In the genomic region with DNA sequence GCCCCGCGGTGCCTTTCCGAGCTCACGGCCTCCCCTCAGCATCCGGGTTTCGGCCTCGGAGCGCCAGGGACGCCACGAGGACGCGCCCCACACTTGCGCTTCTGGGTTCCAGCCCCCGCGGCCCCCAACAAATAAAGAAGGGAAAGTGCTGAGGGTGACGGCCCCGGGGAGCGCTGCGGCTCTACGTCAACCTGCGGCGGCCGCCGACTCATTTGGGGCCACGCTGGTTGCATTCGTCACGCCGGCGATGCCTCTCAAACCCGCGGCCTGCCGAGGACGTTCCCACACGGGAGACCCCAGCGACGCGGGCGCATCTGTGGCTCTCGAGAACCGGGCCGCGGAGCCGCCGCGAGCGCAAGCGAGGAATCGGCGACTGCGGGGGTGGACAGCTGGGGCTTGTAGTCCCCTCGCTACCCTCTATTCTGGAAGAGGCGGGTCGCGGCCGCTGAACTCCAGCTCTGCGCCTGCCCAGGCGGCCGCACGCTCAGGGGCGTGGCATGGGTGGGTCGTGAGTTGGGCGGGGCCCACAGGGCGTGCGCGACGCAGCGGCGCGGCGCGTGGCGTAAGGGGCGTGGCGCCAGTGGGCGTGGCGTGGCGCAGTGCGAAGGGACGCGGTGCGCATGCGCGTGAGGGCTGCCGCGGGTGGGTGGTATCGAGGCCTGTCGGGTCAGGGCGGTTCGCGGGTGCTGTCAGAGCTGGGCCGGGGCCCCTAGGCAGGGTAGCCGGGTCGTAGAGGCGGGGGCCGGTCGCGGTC, we compare ENCODE assay signal across 1 cellular context.
TF ChIP-seq lines count a peak whose summit lies in the region.

AMZ2 (plus strand) TSS at position 599 of the 754 bp plus-strand sequence. CDS start 2,145 bp downstream, outside the sequence.

TF ChIP-seq in HepG2, 621 proteins besides CTCF, POLR2A, EP300 and RAD21 (continued from another document and continues in another):
- TF ChIP-seq, protein P1, sequence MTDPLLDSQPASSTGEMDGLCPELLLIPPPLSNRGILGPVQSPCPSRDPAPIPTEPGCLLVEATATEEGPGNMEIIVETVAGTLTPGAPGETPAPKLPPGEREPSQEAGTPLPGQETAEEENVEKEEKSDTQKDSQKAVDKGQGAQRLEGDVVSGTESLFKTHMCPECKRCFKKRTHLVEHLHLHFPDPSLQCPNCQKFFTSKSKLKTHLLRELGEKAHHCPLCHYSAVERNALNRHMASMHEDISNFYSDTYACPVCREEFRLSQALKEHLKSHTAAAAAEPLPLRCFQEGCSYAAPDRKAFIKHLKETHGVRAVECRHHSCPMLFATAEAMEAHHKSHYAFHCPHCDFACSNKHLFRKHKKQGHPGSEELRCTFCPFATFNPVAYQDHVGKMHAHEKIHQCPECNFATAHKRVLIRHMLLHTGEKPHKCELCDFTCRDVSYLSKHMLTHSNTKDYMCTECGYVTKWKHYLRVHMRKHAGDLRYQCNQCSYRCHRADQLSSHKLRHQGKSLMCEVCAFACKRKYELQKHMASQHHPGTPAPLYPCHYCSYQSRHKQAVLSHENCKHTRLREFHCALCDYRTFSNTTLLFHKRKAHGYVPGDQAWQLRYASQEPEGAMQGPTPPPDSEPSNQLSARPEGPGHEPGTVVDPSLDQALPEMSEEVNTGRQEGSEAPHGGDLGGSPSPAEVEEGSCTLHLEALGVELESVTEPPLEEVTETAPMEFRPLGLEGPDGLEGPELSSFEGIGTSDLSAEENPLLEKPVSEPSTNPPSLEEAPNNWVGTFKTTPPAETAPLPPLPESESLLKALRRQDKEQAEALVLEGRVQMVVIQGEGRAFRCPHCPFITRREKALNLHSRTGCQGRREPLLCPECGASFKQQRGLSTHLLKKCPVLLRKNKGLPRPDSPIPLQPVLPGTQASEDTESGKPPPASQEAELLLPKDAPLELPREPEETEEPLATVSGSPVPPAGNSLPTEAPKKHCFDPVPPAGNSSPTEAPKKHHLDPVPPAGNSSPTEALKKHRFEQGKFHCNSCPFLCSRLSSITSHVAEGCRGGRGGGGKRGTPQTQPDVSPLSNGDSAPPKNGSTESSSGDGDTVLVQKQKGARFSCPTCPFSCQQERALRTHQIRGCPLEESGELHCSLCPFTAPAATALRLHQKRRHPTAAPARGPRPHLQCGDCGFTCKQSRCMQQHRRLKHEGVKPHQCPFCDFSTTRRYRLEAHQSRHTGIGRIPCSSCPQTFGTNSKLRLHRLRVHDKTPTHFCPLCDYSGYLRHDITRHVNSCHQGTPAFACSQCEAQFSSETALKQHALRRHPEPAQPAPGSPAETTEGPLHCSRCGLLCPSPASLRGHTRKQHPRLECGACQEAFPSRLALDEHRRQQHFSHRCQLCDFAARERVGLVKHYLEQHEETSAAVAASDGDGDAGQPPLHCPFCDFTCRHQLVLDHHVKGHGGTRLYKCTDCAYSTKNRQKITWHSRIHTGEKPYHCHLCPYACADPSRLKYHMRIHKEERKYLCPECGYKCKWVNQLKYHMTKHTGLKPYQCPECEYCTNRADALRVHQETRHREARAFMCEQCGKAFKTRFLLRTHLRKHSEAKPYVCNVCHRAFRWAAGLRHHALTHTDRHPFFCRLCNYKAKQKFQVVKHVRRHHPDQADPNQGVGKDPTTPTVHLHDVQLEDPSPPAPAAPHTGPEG (CRISPR knock-in tag; IDR thresholded peaks at IDR 0.05) = peak; percentile 89
- no peak for TF ChIP-seq ZFP36 (IDR thresholded peaks at IDR 0.05; ENCODE audit: borderline replicate concordance, low read depth, low read length, partially characterized antibody)
- TF ChIP-seq, protein P2, sequence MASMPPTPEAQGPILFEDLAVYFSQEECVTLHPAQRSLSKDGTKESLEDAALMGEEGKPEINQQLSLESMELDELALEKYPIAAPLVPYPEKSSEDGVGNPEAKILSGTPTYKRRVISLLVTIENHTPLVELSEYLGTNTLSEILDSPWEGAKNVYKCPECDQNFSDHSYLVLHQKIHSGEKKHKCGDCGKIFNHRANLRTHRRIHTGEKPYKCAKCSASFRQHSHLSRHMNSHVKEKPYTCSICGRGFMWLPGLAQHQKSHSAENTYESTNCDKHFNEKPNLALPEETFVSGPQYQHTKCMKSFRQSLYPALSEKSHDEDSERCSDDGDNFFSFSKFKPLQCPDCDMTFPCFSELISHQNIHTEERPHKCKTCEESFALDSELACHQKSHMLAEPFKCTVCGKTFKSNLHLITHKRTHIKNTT (CRISPR knock-in tag; IDR thresholded peaks at IDR 0.05) = no peak
- TF ChIP-seq MIER3 (CRISPR knock-in tag; IDR thresholded peaks at IDR 0.05; ENCODE audit: borderline replicate concordance) = peak; percentile 24
- no peak for TF ChIP-seq HOXD1 (CRISPR knock-in tag; IDR thresholded peaks at IDR 0.05)
- no peak for TF ChIP-seq SNRNP70 (IDR thresholded peaks at IDR 0.05; ENCODE audit: low read depth, low read length)
- peak; percentile 56 for TF ChIP-seq ZNF12 (CRISPR knock-in tag; IDR thresholded peaks at IDR 0.05)
- TF ChIP-seq, protein P3, sequence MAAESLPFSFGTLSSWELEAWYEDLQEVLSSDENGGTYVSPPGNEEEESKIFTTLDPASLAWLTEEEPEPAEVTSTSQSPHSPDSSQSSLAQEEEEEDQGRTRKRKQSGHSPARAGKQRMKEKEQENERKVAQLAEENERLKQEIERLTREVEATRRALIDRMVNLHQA (CRISPR knock-in tag; IDR thresholded peaks at IDR 0.05) = no peak
- TF ChIP-seq ZNF225 (CRISPR knock-in tag; IDR thresholded peaks at IDR 0.05) = peak; percentile 91
- TF ChIP-seq NFIB (CRISPR knock-in tag; IDR thresholded peaks at IDR 0.05; ENCODE audit: borderline replicate concordance) = no peak
- peak; percentile 92 for TF ChIP-seq ZBTB42 (CRISPR knock-in tag; IDR thresholded peaks at IDR 0.05)
- TF ChIP-seq, protein P4, sequence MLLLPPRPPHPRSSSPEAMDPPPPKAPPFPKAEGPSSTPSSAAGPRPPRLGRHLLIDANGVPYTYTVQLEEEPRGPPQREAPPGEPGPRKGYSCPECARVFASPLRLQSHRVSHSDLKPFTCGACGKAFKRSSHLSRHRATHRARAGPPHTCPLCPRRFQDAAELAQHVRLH (CRISPR knock-in tag; IDR thresholded peaks at IDR 0.05; ENCODE audit: borderline replicate concordance, low read depth) = peak; percentile 85
- peak; percentile 78 for TF ChIP-seq ZNF563 (CRISPR knock-in tag; IDR thresholded peaks at IDR 0.05)
- TF ChIP-seq NR2F2 (IDR thresholded peaks at IDR 0.05; ENCODE audit: borderline replicate concordance, low read depth) = no peak; the same call in 1 of the 2 replicates
- TF ChIP-seq CCAR2 (optimal IDR thresholded peaks at IDR 0.05; ENCODE audit: low read depth, low read length) = no peak
- TF ChIP-seq REXO4 (CRISPR knock-in tag; IDR thresholded peaks at IDR 0.05; ENCODE audit: borderline replicate concordance) = peak; percentile 63; the same call in 1 of the 2 replicates
- TF ChIP-seq TBX2 (CRISPR knock-in tag; IDR thresholded peaks at IDR 0.05; ENCODE audit: borderline replicate concordance) = peak; percentile 50; the same call in 1 of the 2 replicates
- TF ChIP-seq ZNF382 (CRISPR knock-in tag; IDR thresholded peaks at IDR 0.05; ENCODE audit: borderline replicate concordance) = no peak
- no peak for TF ChIP-seq RBM22 (optimal IDR thresholded peaks at IDR 0.05; ENCODE audit: low read length)
- TF ChIP-seq ZNF256 (CRISPR knock-in tag; conservative IDR thresholded peaks at IDR 0.05) = peak; percentile 84; the same call in 1 of the 2 replicates
- no peak for TF ChIP-seq ZKSCAN5 (CRISPR knock-in tag; IDR thresholded peaks at IDR 0.05)
- TF ChIP-seq ZNF746 (CRISPR knock-in tag; IDR thresholded peaks at IDR 0.05) = peak; percentile 22; the same call in 1 of the 2 replicates
- no peak for TF ChIP-seq RAD51 (IDR thresholded peaks at IDR 0.05; ENCODE audit: borderline replicate concordance)
- no peak for TF ChIP-seq ZKSCAN1 (IDR thresholded peaks at IDR 0.05; ENCODE audit: low read length)
- no peak for TF ChIP-seq TRIM24 (CRISPR knock-in tag; IDR thresholded peaks at IDR 0.05)
- TF ChIP-seq ZSCAN25 (CRISPR knock-in tag; IDR thresholded peaks at IDR 0.05) = peak; percentile 84
- 0 out of 2 replicates have a peak, but pooled peaks have one; percentile 36 for TF ChIP-seq ZNF354B (CRISPR knock-in tag; IDR thresholded peaks at IDR 0.05)
- TF ChIP-seq ZKSCAN8 (CRISPR knock-in tag; IDR thresholded peaks at IDR 0.05; ENCODE audit: borderline replicate concordance) = no peak; the same call in 1 of the 2 replicates
- TF ChIP-seq TCF12 (IDR thresholded peaks at IDR 0.05) = no peak
- no peak; the same call in 1 of the 2 replicates for TF ChIP-seq TCF12 (CRISPR knock-in tag; IDR thresholded peaks at IDR 0.05)
- TF ChIP-seq CAMTA2 (CRISPR knock-in tag; IDR thresholded peaks at IDR 0.05; ENCODE audit: borderline replicate concordance) = peak; percentile 82; the same call in 1 of the 2 replicates
- peak; percentile 98; the same call in 1 of the 2 replicates for TF ChIP-seq ZNF737 (CRISPR knock-in tag; IDR thresholded peaks at IDR 0.05; ENCODE audit: borderline replicate concordance)
- no peak for TF ChIP-seq ZNF75D (CRISPR knock-in tag; IDR thresholded peaks at IDR 0.05; ENCODE audit: borderline replicate concordance)
- TF ChIP-seq PITX1 (CRISPR knock-in tag; IDR thresholded peaks at IDR 0.05) = peak; percentile 58; the same call in 1 of the 2 replicates
- TF ChIP-seq ZNF234 (CRISPR knock-in tag; conservative IDR thresholded peaks at IDR 0.05) = 0 out of 2 replicates have a peak, but pooled peaks have one; percentile 49
- TF ChIP-seq KAT8 (CRISPR knock-in tag; IDR thresholded peaks at IDR 0.05) = peak; percentile 90
- TF ChIP-seq RXRA (CRISPR knock-in tag; IDR thresholded peaks at IDR 0.05) = peak; percentile 85
- TF ChIP-seq TRAFD1 (CRISPR knock-in tag; IDR thresholded peaks at IDR 0.05; ENCODE audit: borderline replicate concordance) = no peak
- 0 out of 2 replicates have a peak, but pooled peaks have one; percentile 82 for TF ChIP-seq CHCHD3 (CRISPR knock-in tag; IDR thresholded peaks at IDR 0.05)
- TF ChIP-seq KLF11 (CRISPR knock-in tag; IDR thresholded peaks at IDR 0.05) = 0 out of 2 replicates have a peak, but pooled peaks have one; percentile 76
- peak; percentile 61; the same call in 1 of the 2 replicates for TF ChIP-seq TGIF2 (CRISPR knock-in tag; IDR thresholded peaks at IDR 0.05)
- 0 out of 2 replicates have a peak, but pooled peaks have one; percentile 9 for TF ChIP-seq NR0B2 (CRISPR knock-in tag; IDR thresholded peaks at IDR 0.05)
- TF ChIP-seq, protein P5, sequence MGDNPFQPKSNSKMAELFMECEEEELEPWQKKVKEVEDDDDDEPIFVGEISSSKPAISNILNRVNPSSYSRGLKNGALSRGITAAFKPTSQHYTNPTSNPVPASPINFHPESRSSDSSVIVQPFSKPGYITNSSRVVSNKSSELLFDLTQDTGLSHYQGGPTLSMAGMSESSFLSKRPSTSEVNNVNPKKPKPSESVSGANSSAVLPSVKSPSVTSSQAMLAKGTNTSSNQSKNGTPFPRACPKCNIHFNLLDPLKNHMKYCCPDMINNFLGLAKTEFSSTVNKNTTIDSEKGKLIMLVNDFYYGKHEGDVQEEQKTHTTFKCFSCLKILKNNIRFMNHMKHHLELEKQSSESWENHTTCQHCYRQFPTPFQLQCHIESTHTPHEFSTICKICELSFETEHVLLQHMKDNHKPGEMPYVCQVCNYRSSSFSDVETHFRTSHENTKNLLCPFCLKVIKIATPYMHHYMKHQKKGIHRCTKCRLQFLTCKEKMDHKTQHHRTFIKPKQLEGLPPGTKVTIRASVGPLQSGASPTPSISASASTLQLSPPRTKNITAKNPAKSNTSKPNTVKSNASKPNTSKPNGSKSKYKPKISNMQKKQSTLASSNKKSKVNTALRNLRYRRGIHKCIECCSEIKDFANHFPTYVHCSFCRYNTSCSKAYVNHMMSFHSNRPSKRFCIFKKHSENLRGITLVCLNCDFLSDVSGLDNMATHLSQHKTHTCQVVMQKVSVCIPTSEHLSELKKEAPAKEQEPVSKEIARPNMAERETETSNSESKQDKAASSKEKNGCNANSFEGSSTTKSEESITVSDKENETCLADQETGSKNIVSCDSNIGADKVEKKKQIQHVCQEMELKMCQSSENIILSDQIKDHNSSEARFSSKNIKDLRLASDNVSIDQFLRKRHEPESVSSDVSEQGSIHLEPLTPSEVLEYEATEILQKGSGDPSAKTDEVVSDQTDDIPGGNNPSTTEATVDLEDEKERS (CRISPR knock-in tag; IDR thresholded peaks at IDR 0.05) = no peak
- peak; percentile 86 for TF ChIP-seq ZNF431 (CRISPR knock-in tag; IDR thresholded peaks at IDR 0.05; ENCODE audit: borderline replicate concordance, low read depth)
- TF ChIP-seq SPEN (CRISPR knock-in tag; IDR thresholded peaks at IDR 0.05; ENCODE audit: low read depth) = peak; percentile 91
- TF ChIP-seq GTF2F1 (IDR thresholded peaks at IDR 0.05; ENCODE audit: low read length) = no peak
- TF ChIP-seq HMG20A (CRISPR knock-in tag; IDR thresholded peaks at IDR 0.05; ENCODE audit: borderline replicate concordance) = no peak; the same call in 1 of the 2 replicates
- no peak for TF ChIP-seq HMGA1 (CRISPR knock-in tag; conservative IDR thresholded peaks at IDR 0.05)
- peak; percentile 92; the same call in 1 of the 2 replicates for TF ChIP-seq ZNF790 (CRISPR knock-in tag; IDR thresholded peaks at IDR 0.05; ENCODE audit: borderline replicate concordance)
